In the genomic region with DNA sequence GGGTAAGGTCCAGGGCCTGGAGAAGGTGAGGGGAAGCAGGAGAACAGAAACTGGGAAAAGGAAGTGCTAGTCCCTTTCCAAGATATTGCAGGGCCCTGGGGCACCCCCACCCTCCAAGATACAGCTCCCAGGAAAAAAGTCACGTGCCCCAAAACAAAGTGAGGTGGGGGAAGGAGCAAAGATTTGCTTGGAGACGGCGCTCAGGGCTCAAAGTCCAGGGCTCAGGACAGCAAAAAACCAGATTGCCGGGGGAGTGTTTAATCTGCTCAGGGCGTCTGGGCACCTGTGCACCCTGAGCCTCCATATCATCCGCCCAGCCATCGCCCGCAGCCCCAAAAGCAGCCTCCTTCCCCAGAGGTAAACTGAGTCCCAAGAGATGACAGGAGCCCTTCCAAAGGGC, we compare ENCODE assay signal across 23 cellular contexts. TPM values are rescaled to one million over a fixed set of nuclear protein-coding genes. Genes with fewer than 3 reads are reported as not detected.
A peak's percentile ranks its signal among the peaks of the same experiment; 100 is the strongest.
DNase-seq lines count a peak whose midpoint lies in the region; ATAC-seq and TF ChIP-seq lines count a peak whose summit lies in the region.
"Had no signal": no experiment of that assay in that cellular context is flagged by ENCODE, and none has a peak within 500 bp of the region (broad histone marks: within the 10 kb centered on the region; RNA-seq: fewer than 3 reads in every experiment).

No MANE protein-coding gene starts in this region.

- H3K27ac ChIP-seq in Peyer's patch (peak overlapping the region in 3 of 4 donors; percentile 17 to 83 (median 69)), duodenal mucosa (ENCODE audit: low read depth, low read length) (no peak overlapping the region), transverse colon (peak overlapping the region; percentile 17 to 64 (median 38))
- H3K27ac ChIP-seq: SJCRH30 had no signal

- H3K27me3 ChIP-seq in Peyer's patch (no peaks in the 10 kb centered on the region), duodenal mucosa (ENCODE audit: control insufficient read depth in 1 of 2, insufficient read depth in 2 of 2, low read length in 2 of 2) (no peaks in the 10 kb centered on the region), transverse colon (no peaks in the 10 kb centered on the region)
- H3K27me3 ChIP-seq: SJCRH30 had no signal

- ATAC-seq in mucosa of descending colon (peak; percentile 76), HG03354 (IDR thresholded peaks at IDR 0.05; ENCODE audit: poor library complexity, severe bottlenecking, unreplicated experiment) (no peak)
- ATAC-seq: CD8-positive, alpha-beta T cell; Panc1 had no signal

- H3K36me3 ChIP-seq in Peyer's patch (peaks cover 0 to 19% (median 0%) of the 10 kb centered on the region in 3 donors), duodenal mucosa (ENCODE audit: control insufficient read depth in 1 of 2, insufficient read depth in 2 of 2, low read length in 2 of 2) (peaks cover 8 to 37% of the 10 kb centered on the region in 2 donors), mucosa of descending colon (ENCODE audit: low read depth) (no peaks in the 10 kb centered on the region), transverse colon (no peaks in the 10 kb centered on the region)
- H3K36me3 ChIP-seq: SJCRH30 had no signal

- TF ChIP-seq POLR2A in Peyer's patch (IDR thresholded peaks at IDR 0.05): peak in 1 of 2 donors; percentile 7
- TF ChIP-seq POLR2A in transverse colon (IDR thresholded peaks at IDR 0.05): no peak

- peak in 2 of 3 donors; percentile 73 to 80 for DNase-seq in Peyer's patch
- DNase-seq in mucosa of descending colon: peak in 2 of 3 donors; percentile 66 to 71
- peak; percentile 54 for DNase-seq in transverse colon
- DNase-seq in HuH-7 (ENCODE audit: low spot score): no peak
- DNase-seq in OCI-M1 (lab: John Stamatoyannopoulos, UW): no peak
- DNase-seq in stimulated activated naive CD4-positive, alpha-beta T cell (lab: John Stamatoyannopoulos, UW): no peak
- DNase-seq: ACHN; C1 segment of cervical spinal cord; CD8-positive, alpha-beta T cell; KG1; NCI-H1092 treated with DMSO at 0.1 percent for 48 hours; NCI-H146; NCI-H2029; NCI-H2227 treated with DMSO at 0.1 percent for 48 hours; NCI-H510A treated with DMSO at 0.1 percent for 48 hours; NCI-H774; NK-92 treated with Interleukin-12 subunit alpha and Interleukin-12 subunit beta, amount 100 ng/mL, for 24 hours; SJCRH30 had no signal

- peak overlapping the region in 1 of 2 donors; percentile 51 for H3K9ac ChIP-seq in duodenal mucosa (ENCODE audit: low read depth in 1 of 2, low read length in 2 of 2)

- no peak for TF ChIP-seq EP300 in transverse colon (IDR thresholded peaks at IDR 0.05; ENCODE audit: low read depth)

- WGBS in transverse colon (ENCODE audit: low coverage in 1 of 2), 2 donors: 32% methylated on average over 7 of the region's 8 CpGs; no CpG with 5 or more reads in 1 of the 2 donors

- H3K4me3 ChIP-seq in Peyer's patch (peak overlapping the region in 2 of 4 donors; percentile 9 to 10), duodenal mucosa (ENCODE audit: low read depth in 1 of 2, low read length in 2 of 2) (peak overlapping the region; percentile 43 to 46), mucosa of descending colon (no peak overlapping the region), transverse colon (no peak overlapping the region)
- H3K4me3 ChIP-seq: SJCRH30 had no signal

- TF ChIP-seq CTCF in Peyer's patch (IDR thresholded peaks at IDR 0.05) (no peak), mucosa of descending colon (IDR thresholded peaks at IDR 0.05) (no peak), transverse colon (IDR thresholded peaks at IDR 0.05) (no peak)

- H3K4me1 ChIP-seq in Peyer's patch (peaks cover 0 to 29% (median 0%) of the 10 kb centered on the region in 4 donors), duodenal mucosa (ENCODE audit: control insufficient read depth in 1 of 2, insufficient read depth in 2 of 2, low read length in 2 of 2) (peaks cover 17 to 40% of the 10 kb centered on the region in 2 donors), mucosa of descending colon (ENCODE audit: low read depth) (peaks cover 10% of the 10 kb centered on the region), transverse colon (peaks cover 7 to 20% (median 10%) of the 10 kb centered on the region in 4 donors)
- H3K4me1 ChIP-seq: SJCRH30 had no signal

- H3K9me3 ChIP-seq in Peyer's patch (no peaks in the 10 kb centered on the region), duodenal mucosa (ENCODE audit: control insufficient read depth in 1 of 2, low read length in 2 of 2) (no peaks in the 10 kb centered on the region), mucosa of descending colon (no peaks in the 10 kb centered on the region), transverse colon (no peaks in the 10 kb centered on the region)
- H3K9me3 ChIP-seq: SJCRH30 had no signal

- intact Hi-C loops in mucosa of descending colon (cut with DNase I, micrococcal nuclease) (loop anchor here (5.0 kb wide), 2 partner anchors 147 to 167 kb away; no protein-coding TSS in a partner anchor), transverse colon (cut with DNase I; ENCODE audit: low total_unique reads) (loop anchor here (5.0 kb wide), 1 partner anchor 167 kb away; no protein-coding TSS in a partner anchor)

- in situ Hi-C loops in transverse colon (cut with MboI; ENCODE audit: low pct_ligation_motif_present in 1 of 4, low pct_unique_long_range_greater_than_20kb in 1 of 4, low sequenced_read_pairs in 3 of 4): loop anchor here in 3 of 4 donors (5.0 to 10.0 kb wide), 2 partner anchors 149 to 152 kb away; no protein-coding TSS in a partner anchor

RNA-seq across cellular contexts. Expression of a gene that starts 6.3 kb away (rescaled TPM):
- total RNA-seq in Peyer's patch (1,000 to 10,000 TPM in 1 of 4 donors, 100 to 1,000 TPM in 2, 10 to 100 TPM in 1; 75.9 to 1,153 (median 771) TPM), mucosa of descending colon (10 to 100 TPM in 2 of 3 donors, 1 to 10 TPM in 1; 8.5 to 62.5 (median 41.8) TPM), transverse colon (100 to 1,000 TPM in 1 of 4 donors, 10 to 100 TPM in 3; 18.7 to 100 (median 85.5) TPM)
- total RNA-seq: Daoy, H4, SJCRH30 had no signal

RNA-seq across cellular contexts. Expression of a gene that starts 9.2 kb away (rescaled TPM):
- total RNA-seq in Peyer's patch (10 to 100 TPM in 1 of 4 donors, 1 to 10 TPM in 1, not detected in 2; 5.4 to 11.0 TPM), mucosa of descending colon (1 to 10 TPM; 1.1 to 5.5 (median 5.5) TPM), transverse colon (10 to 100 TPM in 1 of 4 donors, 1 to 10 TPM in 1, not detected in 2; 4.1 to 15.3 TPM)
- total RNA-seq: CD8-positive, alpha-beta T cell; Daoy; H4; SJCRH30 had no signal

RNA-seq across cellular contexts. Expression of a gene that starts 26.5 kb away (rescaled TPM):
- total RNA-seq in Peyer's patch (10 to 100 TPM in 1 of 4 donors, 1 to 10 TPM in 3; 5.6 to 10.2 (median 9.5) TPM), mucosa of descending colon (10 to 100 TPM in 2 of 3 donors, 1 to 10 TPM in 1; 7.6 to 11.1 (median 10.4) TPM), transverse colon (10 to 100 TPM in 2 of 4 donors, 1 to 10 TPM in 2; 7.2 to 13.5 (median 10.8) TPM)

RNA-seq across cellular contexts. Expression of a gene that starts 32.1 kb away (rescaled TPM):
- total RNA-seq in Peyer's patch: 10 to 100 TPM; 24.8 to 75.1 (median 38.7) TPM
- total RNA-seq in mucosa of descending colon: 10 to 100 TPM; 35.9 to 59.6 (median 46.4) TPM
- 100 to 1,000 TPM in 1 of 4 donors, 10 to 100 TPM in 3; 29.1 to 107 (median 35.3) TPM for total RNA-seq in transverse colon

Comparison
In these comparisons a context has a peak if more than half of its experiments do, and no peak if none do; other contexts are left out.
1. DNase-seq: peak in Peyer's patch (2 of 3), mucosa of descending colon (2 of 3) and transverse colon (single experiment); none in HuH-7 (single experiment), OCI-M1 (single experiment) and stimulated activated naive CD4-positive, alpha-beta T cell (0 of 6).
2. H3K4me3 ChIP-seq: peak in duodenal mucosa (2 of 2); none in mucosa of descending colon (single experiment) and transverse colon (0 of 4).